ENCODE assay signal across 1 cellular context in the genomic region with DNA sequence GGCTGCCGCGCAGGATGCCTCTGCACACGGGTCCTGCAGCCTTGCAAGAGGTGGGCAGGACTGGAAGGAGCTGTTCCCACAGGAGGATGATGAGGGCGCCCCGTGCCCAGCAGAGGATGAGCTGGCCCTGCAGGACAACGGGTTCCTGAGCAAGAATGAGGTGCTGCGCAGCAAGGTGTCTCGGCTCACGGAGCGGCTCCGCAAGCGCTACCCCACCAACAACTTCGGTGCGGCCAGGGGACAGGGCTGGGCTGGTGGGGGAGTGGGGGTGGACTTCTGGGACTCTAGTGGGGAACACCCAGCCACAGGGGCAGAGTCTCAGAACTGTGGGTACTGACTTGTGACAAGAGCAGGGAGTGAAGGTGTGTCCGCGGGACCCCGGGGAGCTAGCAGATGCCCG.
TF ChIP-seq lines count a peak whose summit lies in the region.

No MANE protein-coding gene starts in this region.

TF ChIP-seq in HepG2, 621 proteins besides CTCF, POLR2A, EP300 and RAD21:
- no peak for TF ChIP-seq ZNF720 (CRISPR knock-in tag; IDR thresholded peaks at IDR 0.05)
- TF ChIP-seq, protein P1, sequence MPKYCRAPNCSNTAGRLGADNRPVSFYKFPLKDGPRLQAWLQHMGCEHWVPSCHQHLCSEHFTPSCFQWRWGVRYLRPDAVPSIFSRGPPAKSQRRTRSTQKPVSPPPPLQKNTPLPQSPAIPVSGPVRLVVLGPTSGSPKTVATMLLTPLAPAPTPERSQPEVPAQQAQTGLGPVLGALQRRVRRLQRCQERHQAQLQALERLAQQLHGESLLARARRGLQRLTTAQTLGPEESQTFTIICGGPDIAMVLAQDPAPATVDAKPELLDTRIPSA (CRISPR knock-in tag; IDR thresholded peaks at IDR 0.05; ENCODE audit: borderline replicate concordance): no peak
- TF ChIP-seq, protein P2, sequence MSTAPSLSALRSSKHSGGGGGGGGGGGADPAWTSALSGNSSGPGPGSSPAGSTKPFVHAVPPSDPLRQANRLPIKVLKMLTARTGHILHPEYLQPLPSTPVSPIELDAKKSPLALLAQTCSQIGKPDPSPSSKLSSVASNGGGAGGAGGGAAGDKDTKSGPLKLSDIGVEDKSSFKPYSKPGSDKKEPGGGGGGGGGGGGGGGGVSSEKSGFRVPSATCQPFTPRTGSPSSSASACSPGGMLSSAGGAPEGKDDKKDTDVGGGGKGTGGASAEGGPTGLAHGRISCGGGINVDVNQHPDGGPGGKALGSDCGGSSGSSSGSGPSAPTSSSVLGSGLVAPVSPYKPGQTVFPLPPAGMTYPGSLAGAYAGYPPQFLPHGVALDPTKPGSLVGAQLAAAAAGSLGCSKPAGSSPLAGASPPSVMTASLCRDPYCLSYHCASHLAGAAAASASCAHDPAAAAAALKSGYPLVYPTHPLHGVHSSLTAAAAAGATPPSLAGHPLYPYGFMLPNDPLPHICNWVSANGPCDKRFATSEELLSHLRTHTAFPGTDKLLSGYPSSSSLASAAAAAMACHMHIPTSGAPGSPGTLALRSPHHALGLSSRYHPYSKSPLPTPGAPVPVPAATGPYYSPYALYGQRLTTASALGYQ (CRISPR knock-in tag; IDR thresholded peaks at IDR 0.05): no peak
- TF ChIP-seq AGO2 (optimal IDR thresholded peaks at IDR 0.05; ENCODE audit: low read depth, low read length): peak; percentile 50
